8 cellular contexts compared by ENCODE assay signal in the genomic region with DNA sequence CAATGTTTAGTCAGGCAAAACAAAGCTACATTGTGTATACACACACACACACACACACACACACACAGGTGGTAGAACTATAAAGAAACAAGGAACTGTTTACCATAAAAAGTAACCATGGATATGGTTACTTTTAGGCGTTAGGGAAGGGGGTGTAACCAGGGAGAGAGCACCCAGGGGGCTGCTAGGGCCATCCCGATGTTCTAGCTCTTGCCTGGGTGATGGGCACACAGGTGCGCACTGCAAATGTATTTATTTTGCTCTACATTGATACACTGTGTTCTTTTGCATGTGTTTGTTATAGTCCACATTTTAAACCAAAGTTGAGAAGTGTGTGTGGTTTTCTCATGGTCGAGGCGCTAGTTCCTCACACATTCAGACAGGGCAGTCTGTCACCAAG.
"Had no signal": no experiment of that assay in that cellular context is flagged by ENCODE, and none has a peak within 500 bp of the region (broad histone marks: within the 10 kb centered on the region; RNA-seq: fewer than 3 reads in every experiment).

No MANE protein-coding gene starts in this region.

- H3K27ac ChIP-seq: GM23248 had no signal

- H3K4me3 Mint-ChIP-seq: GM23338, H9, HFFc6 had no signal

- ATAC-seq: GM23338, HCT116 had no signal

- DNase-seq: GM23248, GOT3, H7, H9, HFFc6 had no signal

- H3K4me1 ChIP-seq: HAP-1 had no signal

- H3K9me3 ChIP-seq: HAP-1 had no signal

- H3K27ac Mint-ChIP-seq: GM23338, H9, HFFc6 had no signal

- H3K36me3 ChIP-seq: HAP-1 had no signal

- H3K4me3 ChIP-seq: GM23248, GM23338, HAP-1 had no signal
